In the genomic region with DNA sequence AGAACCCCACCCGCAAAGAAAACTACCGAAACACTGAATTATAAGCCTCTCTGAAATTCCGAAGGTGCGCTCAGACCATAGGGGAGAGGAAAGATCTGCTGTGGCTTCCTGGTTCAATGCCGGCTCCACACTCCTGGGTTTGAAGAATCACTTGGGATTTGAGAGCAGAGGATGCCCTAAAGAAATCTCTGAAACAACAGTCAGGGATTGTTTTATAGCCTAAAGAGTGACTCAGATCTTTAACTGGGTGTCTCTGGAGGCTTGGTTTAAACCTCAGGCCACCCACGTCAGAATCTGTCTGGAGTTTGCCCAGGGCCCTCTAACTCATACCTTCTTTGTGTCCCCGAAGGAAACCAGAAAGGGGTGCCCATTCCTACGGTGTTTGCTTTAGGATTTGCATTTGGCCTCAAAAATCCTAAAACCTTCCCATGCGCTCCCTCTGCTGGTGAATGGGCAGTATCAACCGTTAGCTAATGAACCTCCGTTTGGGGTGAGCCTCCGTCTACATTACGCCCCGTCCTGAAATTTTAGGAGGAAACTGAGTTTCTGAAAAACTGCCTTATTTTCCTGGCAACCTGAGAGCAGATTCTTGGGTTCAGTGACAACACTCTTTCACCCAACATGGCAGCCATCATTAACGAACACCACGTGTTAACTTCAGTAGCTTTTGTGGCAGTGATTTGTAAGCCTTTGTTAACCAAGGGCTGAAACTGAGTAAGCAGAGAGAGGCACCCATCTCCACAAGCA, we compare ENCODE assay signal across 8 cellular contexts. TPM values are rescaled to one million over a fixed set of nuclear protein-coding genes. Genes with fewer than 3 reads are reported as not detected.
A peak's percentile ranks its signal among the peaks of the same experiment; 100 is the strongest.
DNase-seq lines count a peak whose midpoint lies in the region; ATAC-seq and TF ChIP-seq lines count a peak whose summit lies in the region.
"Not testable (repeated sequence)": the region's sequence is repeated elsewhere in the genome, so short reads cannot be mapped to it uniquely, and the experiment has no call there.

No MANE protein-coding gene starts in this region.

- H3K4me3 ChIP-seq in BE2C (ENCODE audit: low read depth, low read length), result not testable (repeated sequence)
- peak overlapping the region in 1 of 4 donors; percentile 40 for H3K4me3 ChIP-seq in esophagus squamous epithelium

- intact Hi-C loops in esophagus squamous epithelium (cut with DNase I), result loop anchor here (10.0 kb wide), 2 partner anchors 108 to 168 kb away; no protein-coding TSS in a partner anchor

- ATAC-seq in GM19463 (IDR thresholded peaks at IDR 0.05; ENCODE audit: unreplicated experiment), result peak; percentile 84

- peak; percentile 25 for DNase-seq in BE2C
- DNase-seq in SKM-1 treated with dmso at 0.1 percent for 144 hours (lab: John Stamatoyannopoulos, UW; ENCODE audit: unreplicated experiment), result peak; percentile 2
- DNase-seq in activated naive CD4-positive, alpha-beta T cell (lab: John Stamatoyannopoulos, UW), result peak in 3 of 4 experiments; percentile 1 to 17 (median 1)
- not testable (repeated sequence) for DNase-seq in esophagus squamous epithelium (lab: John Stamatoyannopoulos, UW)
- DNase-seq in midbrain (lab: John Stamatoyannopoulos, UW), result peak; percentile 45
- DNase-seq in stimulated activated CD4-positive, alpha-beta T cell treated with anti-CD3 and anti-CD28 coated beads, TNF-alpha, amount 100 ng/mL, for 24 hours (ENCODE audit: low read depth in 3 of 3), result peak; percentile 3 to 25 (median 3)

- H3K4me1 ChIP-seq in BE2C, esophagus squamous epithelium: not testable (repeated sequence)

- peak overlapping the region in 1 of 4 donors; percentile 21 for H3K27ac ChIP-seq in esophagus squamous epithelium

- H3K36me3 ChIP-seq in BE2C, esophagus squamous epithelium: not testable (repeated sequence)

- not testable (repeated sequence) for TF ChIP-seq POLR2A in esophagus squamous epithelium (IDR thresholded peaks at IDR 0.05)

- H3K27me3 ChIP-seq in BE2C, esophagus squamous epithelium: not testable (repeated sequence)

- 19% methylated on average over 15 of the region's 16 CpGs; no CpG with 5 or more reads in 1 of the 2 donors for WGBS in esophagus squamous epithelium, 2 donors

- H3K9me3 ChIP-seq in BE2C, esophagus squamous epithelium: not testable (repeated sequence)

- peak; percentile 52 for TF ChIP-seq CTCF in BE2C (IDR thresholded peaks at IDR 0.05; ENCODE audit: low read depth, low read length)
- TF ChIP-seq CTCF in LNCAP (IDR thresholded peaks at IDR 0.05), result peak; percentile 52
- TF ChIP-seq CTCF in esophagus squamous epithelium (IDR thresholded peaks at IDR 0.05), result peak; percentile 49 to 85 (median 69)

RNA-seq across cellular contexts. Expression of gene GYG2, which starts 16.4 kb away (rescaled TPM):
- 1.1 TPM for polyA plus RNA-seq in BE2C (2012; ENCODE audit: insufficient read depth, insufficient read length, low read depth)
- 1 to 10 TPM in 1 of 4 donors, under 1 TPM in 2, not detected in 1; 0.42 to 1.7 (median 0.95) TPM for total RNA-seq in esophagus squamous epithelium
